ENCODE assay signal across 8 cellular contexts in genomic region chr1:27099154-27099903, GRCh38. TPM values are rescaled to one million over a fixed set of nuclear protein-coding genes. Genes with fewer than 3 reads are reported as not detected.
DNase-seq lines count a peak whose midpoint lies in the region; ATAC-seq and TF ChIP-seq lines count a peak whose summit lies in the region.

No MANE protein-coding gene starts in this region.

- no peak for TF ChIP-seq CTCF in ascending aorta (IDR thresholded peaks at IDR 0.05)

- H3K36me3 Mint-ChIP-seq in stimulated activated naive B cell treated with anti-CD40 and anti-IgM and Interleukin-4, amounts not matched to agents 10 μg/mL and 1 μg/mL and 100 μg/mL, for 72 hours = peaks cover 19 to 30% of the 10 kb centered on the region in 2 donors

- H3K27me3 ChIP-seq in ascending aorta = no peaks in the 10 kb centered on the region

- peak overlapping the region; percentile 99 for H3K27ac Mint-ChIP-seq in stimulated activated naive B cell treated with anti-CD40 and anti-IgM and Interleukin-4, amounts not matched to agents 10 μg/mL and 1 μg/mL and 100 μg/mL, for 72 hours

- H3K9me3 ChIP-seq in ascending aorta = no peaks in the 10 kb centered on the region

- H3K9me3 Mint-ChIP-seq in stimulated activated naive B cell treated with anti-CD40 and anti-IgM and Interleukin-4, amounts not matched to agents 10 μg/mL and 1 μg/mL and 100 μg/mL, for 72 hours = no peaks in the 10 kb centered on the region

- peak overlapping the region; percentile 30 to 62 for H3K4me3 Mint-ChIP-seq in stimulated activated naive B cell treated with anti-CD40 and anti-IgM and Interleukin-4, amounts not matched to agents 10 μg/mL and 1 μg/mL and 100 μg/mL, for 72 hours

- H3K27me3 Mint-ChIP-seq in stimulated activated naive B cell treated with anti-CD40 and anti-IgM and Interleukin-4, amounts not matched to agents 10 μg/mL and 1 μg/mL and 100 μg/mL, for 72 hours = no peaks in the 10 kb centered on the region

- H3K36me3 ChIP-seq in ascending aorta = peaks cover 4 to 6% of the 10 kb centered on the region in 2 donors

- peak; percentile 43 for ATAC-seq in GM21786 (IDR thresholded peaks at IDR 0.05; ENCODE audit: unreplicated experiment)
- ATAC-seq in stimulated activated naive B cell treated with anti-CD40 and anti-IgM and Interleukin-4, amounts not matched to agents 10 μg/mL and 1 μg/mL and 100 μg/mL, for 72 hours (replicated peaks) = peak; percentile 90

- H3K27ac ChIP-seq in ascending aorta = peak overlapping the region; percentile 89 to 90

- intact Hi-C loops in ascending aorta (cut with DNase I) = loop anchor here (10.0 kb wide), 1 partner anchor 135 kb away; the partner anchor contains the start of gene KDF1

- peaks cover 35 to 42% of the 10 kb centered on the region in 2 donors for H3K4me1 Mint-ChIP-seq in stimulated activated naive B cell treated with anti-CD40 and anti-IgM and Interleukin-4, amounts not matched to agents 10 μg/mL and 1 μg/mL and 100 μg/mL, for 72 hours

- DNase-seq in CMK (ENCODE audit: low read depth) (peak; percentile 73), NCI-H2227 treated with DMSO at 0.1 percent for 48 hours (lab: John Stamatoyannopoulos, UW) (peak; percentile 73), ascending aorta (ENCODE audit: low spot score in 2 of 2) (peak; percentile 46 to 90), islet precursor cell (peak; percentile 77), NCI-H146 (lab: John Stamatoyannopoulos, UW) (no peak), amygdala (lab: John Stamatoyannopoulos, UW) (no peak)
- peak; percentile 86 for DNase-seq in stimulated activated naive B cell treated with anti-CD40 and anti-IgM and Interleukin-4, amounts not matched to agents 10 μg/mL and 1 μg/mL and 100 μg/mL, for 72 hours

- H3K4me1 ChIP-seq in ascending aorta = peaks cover 16 to 22% of the 10 kb centered on the region in 2 donors

- H3K4me3 ChIP-seq in ascending aorta = peak overlapping the region in 1 of 2 donors; percentile 19

RNA-seq across cellular contexts. Expression of gene SLC9A1, which starts 55.6 kb away (rescaled TPM):
- 22.0 TPM for total RNA-seq in ascending aorta

Comparison
In these comparisons a context has a peak if more than half of its experiments do, and no peak if none do; other contexts are left out.
1. DNase-seq: peak in CMK (single experiment), NCI-H2227 treated with DMSO at 0.1 percent for 48 hours (single experiment), ascending aorta (2 of 2), islet precursor cell (single experiment) and stimulated activated naive B cell treated with anti-CD40 and anti-IgM and Interleukin-4, amounts not matched to agents 10 μg/mL and 1 μg/mL and 100 μg/mL, for 72 hours (single experiment); none in NCI-H146 (single experiment) and amygdala (0 of 56).